ENCODE assay signal across 8 cellular contexts in the genomic region with DNA sequence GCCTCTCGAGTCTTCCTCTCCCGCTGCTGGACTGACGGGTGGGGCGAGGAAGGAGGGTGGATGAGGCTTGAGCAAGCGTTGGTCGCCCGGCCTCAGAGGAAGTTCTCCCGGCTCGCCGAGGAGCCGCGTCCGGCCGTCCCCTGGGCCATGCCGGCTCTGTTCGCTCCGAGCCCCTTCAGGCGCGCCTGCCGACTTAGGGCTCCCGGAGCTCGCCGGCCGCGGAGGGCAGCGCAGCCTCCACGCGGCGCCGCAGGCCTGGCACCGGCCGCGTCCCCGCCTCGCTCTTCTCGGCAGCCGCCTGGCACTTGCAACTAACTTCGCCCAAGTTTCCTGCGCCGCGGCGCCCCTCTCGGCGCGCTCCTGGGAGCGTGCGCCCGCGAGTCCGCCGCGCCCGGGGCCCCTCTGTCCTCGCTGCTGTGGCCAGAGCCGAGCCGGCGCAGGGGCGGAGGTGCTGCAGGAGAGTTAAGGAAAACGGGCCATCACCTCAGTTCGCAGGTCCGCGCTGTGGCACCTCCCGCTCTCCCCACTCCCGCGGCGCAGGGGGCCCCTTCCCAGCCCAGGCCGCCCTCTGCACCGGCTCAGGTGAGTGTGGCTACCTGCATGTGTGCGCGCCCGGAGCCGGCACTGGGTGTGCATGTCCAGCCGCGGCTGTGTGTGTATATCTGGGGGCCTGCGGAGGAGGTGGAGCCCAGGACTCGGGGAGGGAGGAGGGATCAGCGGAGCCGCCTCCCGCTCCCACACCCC. TPM values are rescaled to one million over a fixed set of nuclear protein-coding genes. Genes with fewer than 3 reads are reported as not detected.
A peak's percentile ranks its signal among the peaks of the same experiment; 100 is the strongest.
DNase-seq lines count a peak whose midpoint lies in the region; ATAC-seq and TF ChIP-seq lines count a peak whose summit lies in the region.

No MANE protein-coding gene starts in this region.

- H3K9ac ChIP-seq in rectal smooth muscle tissue (ENCODE audit: low read length): no peak overlapping the region

- H3K4me3 ChIP-seq in heart right ventricle: peak overlapping the region in 8 of 10 donors; percentile 16 to 41 (median 32)
- peak overlapping the region; percentile 5 for H3K4me3 ChIP-seq in rectal smooth muscle tissue (ENCODE audit: low read length)

- H3K4me1 ChIP-seq in heart right ventricle (peaks cover 2 to 29% (median 27%) of the 10 kb centered on the region in 9 donors), rectal smooth muscle tissue (ENCODE audit: control insufficient read depth, insufficient read depth, low read length) (no peaks in the 10 kb centered on the region)

- peak; percentile 56 for ATAC-seq in Right ventricle myocardium inferior
- ATAC-seq in heart right ventricle: peak in 6 of 8 donors; percentile 40 to 62 (median 58)
- no peak for ATAC-seq in GM21367 (IDR thresholded peaks at IDR 0.05; ENCODE audit: unreplicated experiment)
- no peak for ATAC-seq in HG03354 (IDR thresholded peaks at IDR 0.05; ENCODE audit: poor library complexity, severe bottlenecking, unreplicated experiment)

- H3K36me3 ChIP-seq in heart right ventricle (no peaks in the 10 kb centered on the region), rectal smooth muscle tissue (ENCODE audit: control insufficient read depth, insufficient read depth, low read length) (no peaks in the 10 kb centered on the region)

- peaks cover 34 to 99% (median 94%) of the 10 kb centered on the region in 7 donors for H3K27me3 ChIP-seq in heart right ventricle
- H3K27me3 ChIP-seq in rectal smooth muscle tissue (ENCODE audit: control insufficient read depth, insufficient read depth, low read length): peaks cover 20% of the 10 kb centered on the region

- intact Hi-C loops in Right ventricle myocardium inferior (cut with DNase I): no loop called here
- intact Hi-C loops in cardiac septum (cut with DNase I): no loop called here
- intact Hi-C loops in heart right ventricle (cut with DNase I): no loop called here

- H3K9me3 ChIP-seq in heart right ventricle: no peaks in the 10 kb centered on the region

- no peak for TF ChIP-seq CTCF in heart right ventricle (IDR thresholded peaks at IDR 0.05)

- H3K27ac ChIP-seq in heart right ventricle (no peak overlapping the region), rectal smooth muscle tissue (ENCODE audit: low read depth, low read length) (no peak overlapping the region)

- 0 to 1% methylated on average over 75 to 79 of the region's 79 CpGs for WGBS in heart right ventricle, 2 donors

- DNase-seq in Right ventricle myocardium inferior (ENCODE audit: missing footprints) (no peak), cardiac septum (ENCODE audit: low spot score) (no peak), UCSD-AML1 (lab: John Stamatoyannopoulos, UW; ENCODE audit: unreplicated experiment) (peak; percentile 39), heart right ventricle (no peak), inferior parietal cortex (ENCODE audit: extremely low spot score) (no peak)

RNA-seq across cellular contexts. Expression of a gene that starts 0.6 kb away (rescaled TPM):
- not detected for total RNA-seq in Right ventricle myocardium inferior
- not detected for total RNA-seq in cardiac septum
- not detected for total RNA-seq in heart right ventricle
- polyA plus RNA-seq in heart right ventricle: not detected

Comparison
In these comparisons a context has a peak if more than half of its experiments do, and no peak if none do; other contexts are left out.
1. ATAC-seq: peak in Right ventricle myocardium inferior (single experiment) and heart right ventricle (6 of 8); none in GM21367 (single experiment) and HG03354 (single experiment).